Comparison of ENCODE assay signal across 27 cellular contexts in genomic region chr1:214215583-214215982, GRCh38.
"Had no signal": no experiment of that assay in that cellular context is flagged by ENCODE, and none has a peak within 500 bp of the region (broad histone marks: within the 10 kb centered on the region; RNA-seq: fewer than 3 reads in every experiment).

No MANE protein-coding gene starts in this region.

- H3K36me3 ChIP-seq: esophagus muscularis mucosa, gastrocnemius medialis, neutrophil, ovary, prostate gland, right atrium auricular region, transverse colon, vagina, WERI-Rb-1 had no signal

- ATAC-seq: activated CD8-positive, alpha-beta memory T cell treated with anti-CD3 and anti-CD28 coated beads, Interleukin-2, amount 10 ng/mL, durations not matched to agents 7 days and 5 days; activated CD8-positive, alpha-beta T cell treated with anti-CD3 and anti-CD28 coated beads for 36 hours; body of pancreas; gastrocnemius medialis; left ventricle myocardium superior; natural killer cell had no signal

- H3K27ac ChIP-seq: esophagus muscularis mucosa, gastrocnemius medialis, neutrophil, ovary, right atrium auricular region, transverse colon, vagina, WERI-Rb-1 had no signal

- H3K27me3 ChIP-seq: body of pancreas, gastrocnemius medialis, ovary, vagina had no signal

- H3K4me3 ChIP-seq: body of pancreas, esophagus muscularis mucosa, gastrocnemius medialis, ovary, prostate gland, right atrium auricular region, transverse colon, vagina had no signal

- H3K4me1 ChIP-seq: prostate gland had no signal

- DNase-seq: activated CD4-positive, alpha-beta T cell treated with anti-CD3 and anti-CD28 coated beads, Interleukin-2, amount 10 ng/mL, durations not matched to agents 7 days and 5 days; activated CD4-positive, CD25-positive, alpha-beta regulatory T cell treated with anti-CD3 and anti-CD28 coated beads, Interleukin-2, amount 50 U/mL, for 72 hours; activated CD8-positive, alpha-beta memory T cell treated with anti-CD3 and anti-CD28 coated beads, Interleukin-2, amount 10 ng/mL, durations not matched to agents 7 days and 5 days; activated CD8-positive, alpha-beta T cell treated with anti-CD3 and anti-CD28 coated beads for 36 hours; activated gamma-delta T cell; activated naive CD4-positive, alpha-beta T cell treated with anti-CD3 and anti-CD28 coated beads, Interleukin-2, amount 50 U/mL, for 16 hours; activated T-cell treated with anti-CD3 and anti-CD28 coated beads for 4 hours; anterior cingulate cortex; body of pancreas; dermis blood vessel endothelial cell; effector CD8-positive, alpha-beta T cell; gastrocnemius medialis; hippocampal formation; left ventricle myocardium superior; mammary epithelial cell; midbrain; natural killer cell; ovary; stimulated activated CD4-positive, alpha-beta T cell treated with anti-CD3 and anti-CD28 coated beads, Interleukin-12 subunit alpha, Interleukin-12 subunit beta, amount 100 ng/mL, for 4 hours; substantia nigra; transverse colon; WERI-Rb-1 had no signal

- H3K9me3 ChIP-seq: body of pancreas, esophagus muscularis mucosa, gastrocnemius medialis, neutrophil, ovary, prostate gland, right atrium auricular region, transverse colon, vagina had no signal
